In genomic region chr5:177111720-177112394, GRCh38 we compare ENCODE assay signal across 8 cellular contexts. TPM values are rescaled to one million over a fixed set of nuclear protein-coding genes. Genes with fewer than 3 reads are reported as not detected.
A peak's percentile ranks its signal among the peaks of the same experiment; 100 is the strongest.
DNase-seq lines count a peak whose midpoint lies in the region; ATAC-seq and TF ChIP-seq lines count a peak whose summit lies in the region.

No MANE protein-coding gene starts in this region.

- peak; percentile 84 for DNase-seq in D341Med (ENCODE audit: low spot score)
- peak; percentile 81 for DNase-seq in RWPE1 (ENCODE audit: low spot score)
- DNase-seq in activated naive CD4-positive, alpha-beta T cell (lab: John Stamatoyannopoulos, UW) = peak; percentile 25 to 47 (median 42)
- peak; percentile 57 to 70 for DNase-seq in cardiac muscle cell (ENCODE audit: low read depth in 1 of 2, low spot score in 1 of 2)
- DNase-seq in sciatic nerve (ENCODE audit: low spot score) = no peak

- CTCF ChIA-PET in RWPE1 (lab: Yijun Ruan, JAX) = interaction anchor here (0.5 to 3.5 kb wide), 26 partner anchors 9 to 460 kb away, joined by 3 to 31 read pairs (median 4); partner anchors contain the start of gene FGFR4

- H3K27ac ChIP-seq in RWPE1 (no peak overlapping the region), cardiac muscle cell (no peak overlapping the region)

- no peak for TF ChIP-seq POLR2A in GM18505 (IDR thresholded peaks at IDR 0.05; ENCODE audit: borderline replicate concordance, extremely low read depth, insufficient read depth, insufficient read length)

- peak; percentile 51 for ATAC-seq in HG03025 (IDR thresholded peaks at IDR 0.05; ENCODE audit: low FRiP score, unreplicated experiment)
- peak; percentile 32 for ATAC-seq in sciatic nerve
- ATAC-seq in HG03280 (IDR thresholded peaks at IDR 0.05; ENCODE audit: unreplicated experiment) = no peak
- no peak for ATAC-seq in GM18505 (IDR thresholded peaks at IDR 0.05; ENCODE audit: unreplicated experiment)

- H3K4me1 ChIP-seq in cardiac muscle cell (ENCODE audit: low read depth) = no peaks in the 10 kb centered on the region

- no peaks in the 10 kb centered on the region for H3K9me3 ChIP-seq in cardiac muscle cell (ENCODE audit: low read depth)

- peaks cover 4% of the 10 kb centered on the region for H3K27me3 ChIP-seq in cardiac muscle cell

- intact Hi-C loops in sciatic nerve (cut with DNase I) = no loop called here

- POLR2A ChIA-PET in RWPE1 (lab: Yijun Ruan, JAX; ENCODE audit: low non-redundant PET) = no interaction called here

- H3K36me3 ChIP-seq in cardiac muscle cell = no peaks in the 10 kb centered on the region

- TF ChIP-seq CTCF in RWPE1 (conservative IDR thresholded peaks at IDR 0.05; ENCODE audit: low read depth) = peak; percentile 99
- peak; percentile 98 for TF ChIP-seq CTCF in cardiac muscle cell (IDR thresholded peaks at IDR 0.05; ENCODE audit: low read depth, low read length)

- H3K4me3 ChIP-seq in cardiac muscle cell = no peak overlapping the region

RNA-seq across cellular contexts. Expression of gene NSD1, which starts 21.7 kb away (rescaled TPM):
- 29.7 and 37.9 TPM in 2 replicates for total RNA-seq in cardiac muscle cell
- 37.8 and 44.0 TPM in 2 replicates for polyA plus RNA-seq in cardiac muscle cell
- 112 TPM for total RNA-seq in sciatic nerve

RNA-seq across cellular contexts. Expression of gene FGFR4, which starts 25.1 kb away (rescaled TPM):
- 1.1 and 2.8 TPM in 2 replicates for total RNA-seq in cardiac muscle cell
- 0.96 and 1.8 TPM in 2 replicates for polyA plus RNA-seq in cardiac muscle cell
- total RNA-seq in sciatic nerve = 1.4 TPM

Comparison
In these comparisons a context has a peak if more than half of its experiments do, and no peak if none do; other contexts are left out.
1. ATAC-seq: peak in HG03025 (single experiment) and sciatic nerve (single experiment); none in HG03280 (single experiment) and GM18505 (single experiment).